11 cellular contexts compared by ENCODE assay signal in the genomic region with DNA sequence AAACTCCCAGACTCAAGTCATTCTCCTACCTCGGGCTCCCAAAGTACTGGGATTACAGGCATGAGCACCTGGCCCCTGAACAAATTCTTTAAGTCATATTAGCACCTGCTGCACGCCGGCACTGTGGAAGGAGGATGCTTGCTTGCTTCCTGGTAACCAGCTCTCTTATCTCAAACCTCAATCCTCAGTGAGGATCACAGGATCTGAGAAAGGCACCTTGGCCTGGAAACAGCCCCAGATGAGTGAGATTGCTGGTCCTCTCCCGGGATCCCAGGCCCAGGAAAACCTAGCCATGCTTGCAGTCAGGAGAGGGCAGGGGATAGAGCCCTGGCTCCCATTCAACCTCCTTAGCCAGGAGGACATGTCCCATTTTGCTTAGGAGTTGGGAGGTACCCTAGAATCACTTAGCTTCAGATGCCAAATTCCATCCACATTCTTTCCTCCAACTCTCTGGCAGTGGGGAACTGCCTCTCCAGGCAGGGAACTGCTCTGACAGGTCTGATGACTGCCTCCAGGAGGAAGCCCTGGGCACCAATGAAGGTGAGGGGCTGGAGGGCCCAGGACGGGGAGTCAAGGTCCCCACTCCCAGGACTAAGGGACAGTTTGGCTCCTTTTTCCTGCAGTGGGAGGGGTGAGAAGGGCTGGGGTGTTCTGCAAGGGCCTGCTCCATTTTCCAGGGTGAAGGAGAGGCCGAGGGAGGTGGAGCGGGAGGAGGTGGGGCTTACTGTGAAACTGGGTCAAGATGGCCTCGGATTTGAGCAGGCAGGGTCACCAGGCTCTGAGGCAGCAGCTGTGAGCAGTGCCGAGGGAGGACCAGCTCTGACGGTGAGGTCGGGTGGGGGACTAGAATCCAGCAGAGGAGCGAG. TPM values are rescaled to one million over a fixed set of nuclear protein-coding genes. Genes with fewer than 3 reads are reported as not detected.
DNase-seq lines count a peak whose midpoint lies in the region; ATAC-seq and TF ChIP-seq lines count a peak whose summit lies in the region.
"Had no signal": no experiment of that assay in that cellular context is flagged by ENCODE, and none has a peak within 500 bp of the region (broad histone marks: within the 10 kb centered on the region; RNA-seq: fewer than 3 reads in every experiment).

No MANE protein-coding gene starts in this region.

- no peak overlapping the region for H2AFZ ChIP-seq in SK-N-SH (ENCODE audit: low read depth)

- H3K4me3 Mint-ChIP-seq in nephron: no peak overlapping the region
- H3K4me3 Mint-ChIP-seq: activated T-cell treated with anti-CD3 and anti-CD28 coated beads, Interleukin-2, amount 50 U/mL, for 72 hours had no signal

- H3K79me2 ChIP-seq in SK-N-SH (ENCODE audit: insufficient read depth): no peaks in the 10 kb centered on the region

- H3K36me3 ChIP-seq in SK-N-SH (replicated peaks in 1 of 2; ENCODE audit: control insufficient read depth in 1 of 2, insufficient read depth in 2 of 2, low read length in 1 of 2) (peaks cover 10 to 30% of the 10 kb centered on the region in 2 experiments), transverse colon (peaks cover 0 to 22% (median 11%) of the 10 kb centered on the region in 4 donors)

- CTCF ChIA-PET in SK-N-SH (lab: Yijun Ruan, JAX): interaction anchor here (1.3 to 11.2 kb wide), 5 partner anchors 11 to 242 kb away, joined by 3 to 161 read pairs (median 19); a partner anchor contains a TSS

- TF ChIP-seq EP300 in SK-N-SH (IDR thresholded peaks at IDR 0.05; ENCODE audit: borderline replicate concordance in 1 of 2, low read depth in 1 of 2, low read length in 1 of 2) (no peak), transverse colon (IDR thresholded peaks at IDR 0.05; ENCODE audit: low read depth) (no peak)

- in situ Hi-C loops in transverse colon (cut with MboI; ENCODE audit: low pct_ligation_motif_present in 1 of 4, low pct_unique_long_range_greater_than_20kb in 1 of 4, low sequenced_read_pairs in 3 of 4): loop anchor here in 3 of 4 donors (25.0 kb wide), 2 partner anchors 245 to 270 kb away; a partner anchor contains a TSS

- peak overlapping the region; percentile 68 to 78 (median 77) for H3K27ac Mint-ChIP-seq in nephron
- H3K27ac Mint-ChIP-seq: activated T-cell treated with anti-CD3 and anti-CD28 coated beads, Interleukin-2, amount 50 U/mL, for 72 hours had no signal

- no peak for TF ChIP-seq CTCF in SK-N-SH (IDR thresholded peaks at IDR 0.05)
- TF ChIP-seq CTCF in fibroblast of villous mesenchyme (IDR thresholded peaks at IDR 0.05; ENCODE audit: insufficient read depth, low read depth, low read length): no peak
- no peak for TF ChIP-seq CTCF in nephron (IDR thresholded peaks at IDR 0.05; ENCODE audit: unreplicated experiment in 3 of 3)
- no peak for TF ChIP-seq CTCF in transverse colon (IDR thresholded peaks at IDR 0.05)

- no peak for ATAC-seq in SK-N-SH treated with all-trans-retinoic acid at 6 μM for 48 hours
- ATAC-seq: activated T-cell treated with anti-CD3 and anti-CD28 coated beads, Interleukin-2, amount 50 U/mL, for 72 hours had no signal

- WGBS in SK-N-SH (ENCODE audit: low lambda C conversion rate): 94% methylated on average over 12 of the region's 12 CpGs
- WGBS in transverse colon (ENCODE audit: low coverage in 1 of 2), 2 donors: 60 to 64% methylated on average over 2 to 12 of the region's 12 CpGs

- no peaks in the 10 kb centered on the region for H3K9me2 ChIP-seq in SK-N-SH

- H3F3A ChIP-seq in SK-N-SH (replicated peaks; ENCODE audit: insufficient read depth): peaks cover 5% of the 10 kb centered on the region

- POLR2A ChIA-PET in SK-N-SH (lab: Yijun Ruan, JAX): no interaction called here

- no peak for TF ChIP-seq POLR2A in transverse colon (IDR thresholded peaks at IDR 0.05)

- no peaks in the 10 kb centered on the region for H3K27me3 Mint-ChIP-seq in nephron (ENCODE audit: low read depth)

- no peak for TF ChIP-seq RAD21 in SK-N-SH (IDR thresholded peaks at IDR 0.05; ENCODE audit: low read length)

- peaks cover 18% of the 10 kb centered on the region for H3K36me3 Mint-ChIP-seq in nephron (ENCODE audit: low read depth)

- H3K4me3 ChIP-seq in SK-N-SH (ENCODE audit: low read depth in 2 of 2, low read length in 1 of 2): no peak overlapping the region
- H3K4me3 ChIP-seq in fibroblast of villous mesenchyme (ENCODE audit: low read depth, low read length): no peak overlapping the region
- H3K4me3 ChIP-seq in transverse colon: no peak overlapping the region
- H3K4me3 ChIP-seq: A549 had no signal

- no peaks in the 10 kb centered on the region for H3K9me3 Mint-ChIP-seq in nephron
- H3K9me3 Mint-ChIP-seq: activated T-cell treated with anti-CD3 and anti-CD28 coated beads, Interleukin-2, amount 50 U/mL, for 72 hours had no signal

- H3K27ac ChIP-seq in SK-N-SH (ENCODE audit: low read depth in 2 of 2, low read length in 1 of 2): no peak overlapping the region
- H3K27ac ChIP-seq in transverse colon: peak overlapping the region; percentile 64 to 90 (median 72)
- H3K27ac ChIP-seq: A549 had no signal

- H3K4me1 ChIP-seq in SK-N-SH (ENCODE audit: control insufficient read depth in 1 of 2, insufficient read depth in 2 of 2, low read depth in 1 of 2, low read length in 1 of 2) (peaks cover 0 to 8% of the 10 kb centered on the region in 2 experiments; a peak in 1 of 4 replicates), transverse colon (peaks cover 8 to 26% (median 12%) of the 10 kb centered on the region in 4 donors)

- DNase-seq in SK-N-SH: peak; percentile 19
- peak; percentile 30 for DNase-seq in fibroblast of villous mesenchyme (ENCODE audit: low read depth)
- DNase-seq in transverse colon: peak; percentile 38
- DNase-seq in SW 1271 (lab: John Stamatoyannopoulos, UW): no peak
- no peak for DNase-seq in NCI-H1048 (lab: John Stamatoyannopoulos, UW)
- no peak for DNase-seq in stimulated activated CD4-positive, alpha-beta T cell treated with anti-CD3 and anti-CD28 coated beads, Interleukin-4, amount 100 ng/mL, for 1 hour
- DNase-seq: activated T-cell treated with anti-CD3 and anti-CD28 coated beads, Interleukin-2, amount 50 U/mL, for 72 hours; NCI-H187 treated with DMSO at 0.1 percent for 48 hours had no signal

- no peaks in the 10 kb centered on the region for H3K27me3 ChIP-seq in SK-N-SH (ENCODE audit: insufficient read depth)
- H3K27me3 ChIP-seq in transverse colon: no peaks in the 10 kb centered on the region

- H3K9ac ChIP-seq in SK-N-SH: no peak overlapping the region

- H3K4me2 ChIP-seq in SK-N-SH: no peak overlapping the region
- H3K4me2 ChIP-seq: A549 had no signal

- peaks cover 20% of the 10 kb centered on the region for H4K20me1 ChIP-seq in SK-N-SH (ENCODE audit: insufficient read depth)

- H3K4me1 Mint-ChIP-seq in nephron: no peaks in the 10 kb centered on the region

- intact Hi-C loops in transverse colon (cut with DNase I; ENCODE audit: low total_unique reads): loop anchor here (5.0 kb wide), 1 partner anchor 125 kb away; no protein-coding TSS in a partner anchor

- no peaks in the 10 kb centered on the region for H3K9me3 ChIP-seq in SK-N-SH
- H3K9me3 ChIP-seq in transverse colon: no peaks in the 10 kb centered on the region
- H3K9me3 ChIP-seq: A549 had no signal

TF ChIP-seq in SK-N-SH, 30 proteins besides CTCF, POLR2A, EP300 and RAD21 (continues in another document):
- TF ChIP-seq FOSL2 (IDR thresholded peaks at IDR 0.05; ENCODE audit: borderline replicate concordance, low read depth): no peak
- no peak for TF ChIP-seq TCF12 (IDR thresholded peaks at IDR 0.05)
- TF ChIP-seq TAF1 (IDR thresholded peaks at IDR 0.05; ENCODE audit: borderline replicate concordance, low read depth, low read length): no peak
- TF ChIP-seq, protein P1, sequence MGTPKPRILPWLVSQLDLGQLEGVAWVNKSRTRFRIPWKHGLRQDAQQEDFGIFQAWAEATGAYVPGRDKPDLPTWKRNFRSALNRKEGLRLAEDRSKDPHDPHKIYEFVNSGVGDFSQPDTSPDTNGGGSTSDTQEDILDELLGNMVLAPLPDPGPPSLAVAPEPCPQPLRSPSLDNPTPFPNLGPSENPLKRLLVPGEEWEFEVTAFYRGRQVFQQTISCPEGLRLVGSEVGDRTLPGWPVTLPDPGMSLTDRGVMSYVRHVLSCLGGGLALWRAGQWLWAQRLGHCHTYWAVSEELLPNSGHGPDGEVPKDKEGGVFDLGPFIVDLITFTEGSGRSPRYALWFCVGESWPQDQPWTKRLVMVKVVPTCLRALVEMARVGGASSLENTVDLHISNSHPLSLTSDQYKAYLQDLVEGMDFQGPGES (IDR thresholded peaks at IDR 0.05; ENCODE audit: low read depth, low read length): no peak
- no peak for TF ChIP-seq CHD2 (IDR thresholded peaks at IDR 0.05; ENCODE audit: low read length, partially characterized antibody)

TF ChIP-seq in SK-N-SH treated with all-trans-retinoic acid at 6 μM for 48 hours, 23 proteins besides CTCF, POLR2A, EP300 and RAD21 (continues in another document):
- TF ChIP-seq ZNF8 (CRISPR knock-in tag; IDR thresholded peaks at IDR 0.05): no peak
- TF ChIP-seq ZC3H10 (CRISPR knock-in tag; IDR thresholded peaks at IDR 0.05): no peak
- TF ChIP-seq ZFP3 (CRISPR knock-in tag; IDR thresholded peaks at IDR 0.05): no peak
- TF ChIP-seq ZNF70 (CRISPR knock-in tag; IDR thresholded peaks at IDR 0.05): no peak
- TF ChIP-seq SNAI2 (CRISPR knock-in tag; IDR thresholded peaks at IDR 0.05): no peak
- no peak for TF ChIP-seq ESRRG (CRISPR knock-in tag; IDR thresholded peaks at IDR 0.05)

RNA-seq across cellular contexts. Expression of a gene that starts 9.5 kb away (rescaled TPM):
- polyA plus RNA-seq in SK-N-SH (2012; rRNA removed): not detected in 2 replicates
- polyA plus RNA-seq in SK-N-SH (2012; cell fraction: cytosol; rRNA removed): not detected in 2 replicates
- 0.02 TPM in 1 of 2 replicates, not detected in the other for polyA plus RNA-seq in SK-N-SH (2012; cell fraction: nucleus; rRNA removed)
- under 0.01 TPM in 1 of 2 replicates, not detected in the other for total RNA-seq in fibroblast of villous mesenchyme
- total RNA-seq in transverse colon: under 1 TPM in 2 of 4 donors, not detected in 2; 0.55 to 0.95 TPM
- total RNA-seq: activated T-cell treated with anti-CD3 and anti-CD28 coated beads, Interleukin-2, amount 50 U/mL, for 72 hours had no signal

RNA-seq across cellular contexts. Expression of a gene that starts 12.3 kb away (rescaled TPM):
- 62.0 and 66.9 TPM in 2 replicates for polyA plus RNA-seq in SK-N-SH (2012; rRNA removed)
- 47.7 and 57.8 TPM in 2 replicates for polyA plus RNA-seq in SK-N-SH (2012; cell fraction: cytosol; rRNA removed)
- 77.1 and 78.7 TPM in 2 replicates for polyA plus RNA-seq in SK-N-SH (2012; cell fraction: nucleus; rRNA removed)
- total RNA-seq in fibroblast of villous mesenchyme: 18.7 and 28.5 TPM in 2 replicates
- 10 to 100 TPM in 3 of 4 donors, 1 to 10 TPM in 1; 9.0 to 27.2 (median 21.6) TPM for total RNA-seq in transverse colon

RNA-seq across cellular contexts. Expression of a gene that starts 28.2 kb away (rescaled TPM):
- not detected in 2 replicates for polyA plus RNA-seq in SK-N-SH (2012; rRNA removed)
- polyA plus RNA-seq in SK-N-SH (2012; cell fraction: cytosol; rRNA removed): 0.01 TPM in 1 of 2 replicates, not detected in the other
- polyA plus RNA-seq in SK-N-SH (2012; cell fraction: nucleus; rRNA removed): not detected in 2 replicates
- total RNA-seq in fibroblast of villous mesenchyme (not detected in 2 replicates), transverse colon (10 to 100 TPM in 2 of 4 donors, 1 to 10 TPM in 1, not detected in 1; 5.2 to 32.5 (median 14.0) TPM)

Comparison
In these comparisons a context has a peak if more than half of its experiments do, and no peak if none do; other contexts are left out.
1. DNase-seq: peak in SK-N-SH (single experiment), fibroblast of villous mesenchyme (single experiment) and transverse colon (single experiment); none in SW 1271 (0 of 2), NCI-H1048 (single experiment) and stimulated activated CD4-positive, alpha-beta T cell treated with anti-CD3 and anti-CD28 coated beads, Interleukin-4, amount 100 ng/mL, for 1 hour (single experiment).
2. H3K27ac ChIP-seq: peak in transverse colon (4 of 4); none in SK-N-SH (0 of 2).